Comparison of ENCODE assay signal across 7 cellular contexts in genomic region chr17:2337811-2338657, GRCh38. TPM values are rescaled to one million over a fixed set of nuclear protein-coding genes. Genes with fewer than 3 reads are reported as not detected.
DNase-seq lines count a peak whose midpoint lies in the region; ATAC-seq, FAIRE-seq and TF ChIP-seq lines count a peak whose summit lies in the region.

No MANE protein-coding gene starts in this region.

- no peak for TF ChIP-seq POLR2A in GM12878 (IDR thresholded peaks at IDR 0.05; ENCODE audit: low read depth, low read length)
- TF ChIP-seq POLR2A in sigmoid colon (IDR thresholded peaks at IDR 0.05): no peak

- peaks cover 5% of the 10 kb centered on the region for H3K4me1 ChIP-seq in GM12878 (ENCODE audit: control insufficient read depth, insufficient read depth, low read length)
- peaks cover 0 to 33% (median 20%) of the 10 kb centered on the region in 4 donors for H3K4me1 ChIP-seq in sigmoid colon

- H3K27ac ChIP-seq in GM12878 (ENCODE audit: control insufficient read depth, insufficient read depth) (peak overlapping the region; percentile 54), sigmoid colon (peak overlapping the region; percentile 89 to 97 (median 93))

- SMC1A ChIA-PET in GM12878 (lab: Charles Lee; ENCODE audit: uncharacterized antibody, unreplicated experiment): no interaction called here

- H2AFZ ChIP-seq in GM12878 (ENCODE audit: control insufficient read depth, low read depth, low read length): peak overlapping the region; percentile 61

- RAD21 ChIA-PET in GM12878 (lab: Charles Lee; ENCODE audit: unreplicated experiment): interaction anchor here (0.7 to 2.6 kb wide), 8 partner anchors 15 to 283 kb away, joined by 3 to 11 read pairs (median 4); partner anchors contain the start of genes HIC1, SMG6 and SRR

- H3K4me1 Mint-ChIP-seq in T-helper 1 cell treated with Interleukin-12 subunit alpha and Interleukin-12 subunit beta and Interleukin-4 antibody, amounts not matched to agents 30 μg/mL and 1 μg/mL, for 36 hours (ENCODE audit: low read depth): peaks cover 21% of the 10 kb centered on the region

- in situ Hi-C loops in GM13976 (cut with MboI; ENCODE audit: low sequenced_read_pairs, unreplicated experiment): no loop called here
- in situ Hi-C loops in GM12878 (cut with MboI): no loop called here

- peak overlapping the region; percentile 90 for H3K9ac ChIP-seq in GM12878 (ENCODE audit: control insufficient read depth, insufficient read depth, low read length)

- H3K9me3 Mint-ChIP-seq in T-helper 1 cell treated with Interleukin-12 subunit alpha and Interleukin-12 subunit beta and Interleukin-4 antibody, amounts not matched to agents 30 μg/mL and 1 μg/mL, for 36 hours: no peaks in the 10 kb centered on the region

- no peaks in the 10 kb centered on the region for H4K20me1 ChIP-seq in GM12878 (ENCODE audit: control insufficient read depth, insufficient read depth)

- peaks cover 4% of the 10 kb centered on the region for H3K36me3 Mint-ChIP-seq in T-helper 1 cell treated with Interleukin-12 subunit alpha and Interleukin-12 subunit beta and Interleukin-4 antibody, amounts not matched to agents 30 μg/mL and 1 μg/mL, for 36 hours (ENCODE audit: low read depth)

- H3K79me2 ChIP-seq in GM12878 (ENCODE audit: control insufficient read depth, insufficient read depth, low read length): peaks cover 44% of the 10 kb centered on the region

- no peak for TF ChIP-seq RAD21 in GM12878 (IDR thresholded peaks at IDR 0.05; ENCODE audit: insufficient read depth, low read depth, low read length)

- intact Hi-C loops in GM12878 (cut with micrococcal nuclease; ENCODE audit: unreplicated experiment): loop anchor here (2.0 to 5.0 kb wide), 2 partner anchors 71 to 286 kb away; no protein-coding TSS in a partner anchor
- intact Hi-C loops in sigmoid colon (cut with DNase I): loop anchor here (2.0 to 10.0 kb wide), 2 partner anchors 35 to 77 kb away; partner anchors contain the start of genes SMG6 and SRR

- H3K9me3 ChIP-seq in GM12878 (replicated peaks; ENCODE audit: control insufficient read depth, insufficient read depth, low read length) (no peaks in the 10 kb centered on the region), sigmoid colon (no peaks in the 10 kb centered on the region)

- H3K27me3 ChIP-seq in GM12878 (replicated peaks in 1 of 2; ENCODE audit: control insufficient read depth in 2 of 2, insufficient read depth in 2 of 2, low read length in 1 of 2) (no peaks in the 10 kb centered on the region), sigmoid colon (no peaks in the 10 kb centered on the region)

- H3K36me3 ChIP-seq in GM12878 (ENCODE audit: control insufficient read depth in 2 of 2, insufficient read depth in 2 of 2, low read length in 1 of 2) (peaks cover 3 to 15% of the 10 kb centered on the region in 2 experiments; a peak in 3 of 4 replicates), sigmoid colon (peaks cover 4 to 29% (median 18%) of the 10 kb centered on the region in 4 donors)

- no TSS peak for BruUV-seq in GM12878 (replicated peaks; lab: Mats Ljungman, UMichigan)

- H3K27me3 Mint-ChIP-seq in T-helper 1 cell treated with Interleukin-12 subunit alpha and Interleukin-12 subunit beta and Interleukin-4 antibody, amounts not matched to agents 30 μg/mL and 1 μg/mL, for 36 hours (ENCODE audit: low read depth): no peaks in the 10 kb centered on the region

- no peak for FAIRE-seq in GM12878 (lab: Jason Lieb, UNC)

- H3K4me3 Mint-ChIP-seq in T-helper 1 cell treated with Interleukin-12 subunit alpha and Interleukin-12 subunit beta and Interleukin-4 antibody, amounts not matched to agents 30 μg/mL and 1 μg/mL, for 36 hours: peak overlapping the region; percentile 67

- 8% methylated on average over 27 of the region's 60 CpGs for WGBS in GM12878 (ENCODE audit: insufficient coverage, insufficient replicate concordance, low lambda C conversion rate, missing lambda C conversion rate)
- WGBS in sigmoid colon, 2 donors: 2 to 4% methylated on average over 60 of the region's 60 CpGs

- peak overlapping the region; percentile 66 for H3K4me2 ChIP-seq in GM12878 (ENCODE audit: control insufficient read depth, insufficient read depth)

- H3K4me3 ChIP-seq in GM12878: peak overlapping the region; percentile 53
- H3K4me3 ChIP-seq in iPS-11a (ENCODE audit: low read depth, low read length): peak overlapping the region; percentile 99
- peak overlapping the region; percentile 66 to 100 (median 96) for H3K4me3 ChIP-seq in sigmoid colon

- no peak for TF ChIP-seq CTCF in GM13976 (IDR thresholded peaks at IDR 0.05; ENCODE audit: borderline replicate concordance, control extremely low read depth, extremely low read depth, insufficient read depth, missing control alignments)
- no peak for TF ChIP-seq CTCF in GM12878 (IDR thresholded peaks at IDR 0.05 in 2 of 3, conservative IDR thresholded peaks at IDR 0.05 in 1 of 3; ENCODE audit: control insufficient read depth in 2 of 3, extremely low read depth in 1 of 3, insufficient read depth in 1 of 3, low read depth in 3 of 3, low read length in 3 of 3)
- no peak for TF ChIP-seq CTCF in sigmoid colon (IDR thresholded peaks at IDR 0.05)

- POLR2A ChIA-PET in GM12878 (lab: Charles Lee): interaction anchor here (0.5 to 2.5 kb wide), 5 partner anchors 35 to 621 kb away, joined by 3 to 10 read pairs (median 4); no protein-coding TSS in a partner anchor

- ATAC-seq in HG03521 (IDR thresholded peaks at IDR 0.05; ENCODE audit: unreplicated experiment) (peak; percentile 32), GM12878 (peak; percentile 49), GM21528 (IDR thresholded peaks at IDR 0.05; ENCODE audit: low FRiP score, unreplicated experiment) (no peak)

- TF ChIP-seq EP300 in GM12878 (IDR thresholded peaks at IDR 0.05; ENCODE audit: borderline replicate concordance in 1 of 2, control insufficient read depth in 1 of 2, low read depth in 2 of 2, low read length in 2 of 2) (no peak), sigmoid colon (IDR thresholded peaks at IDR 0.05) (no peak)

- CTCF ChIA-PET in GM12878 (lab: Yijun Ruan, JAX): interaction anchor here (1.0 to 3.1 kb wide), 5 partner anchors 15 to 285 kb away, joined by 3 to 13 read pairs (median 3); no protein-coding TSS in a partner anchor

- H3K27ac Mint-ChIP-seq in T-helper 1 cell treated with Interleukin-12 subunit alpha and Interleukin-12 subunit beta and Interleukin-4 antibody, amounts not matched to agents 30 μg/mL and 1 μg/mL, for 36 hours: peak overlapping the region; percentile 62

- DNase-seq in GM13976 (ENCODE audit: low spot score) (peak; percentile 79), GM12878 (ENCODE audit: low read depth, low spot score) (no peak), sigmoid colon (peak; percentile 83)

RNA-seq across cellular contexts. Expression of gene SGSM2, which starts 0.7 kb away (rescaled TPM):
- 150 and 163 TPM in 2 replicates for total RNA-seq in GM12878 (2013; cell fraction: nucleolus; rRNA removed)
- 19.8 and 25.3 TPM in 2 replicates for total RNA-seq in GM12878 (2014; rRNA removed)
- total RNA-seq in GM12878 (2014; rRNA removed; fragmentation: Illumina TruSeq; extraction: Trizol): 13.5 and 14.9 TPM in 2 replicates
- 32.0 and 37.3 TPM in 2 replicates for total RNA-seq in GM12878 (2021)
- 30.9 TPM for polyA plus RNA-seq in GM12878 (2011; ENCODE audit: low read depth)
- 18.1 and 27.9 TPM in 2 replicates for polyA plus RNA-seq in GM12878 (2011; rRNA removed)
- 42.1 and 52.0 TPM in 2 replicates for polyA plus RNA-seq in GM12878 (2011; cell fraction: cytosol; rRNA removed)
- 296 and 299 TPM in 2 replicates for polyA plus RNA-seq in GM12878 (2011; cell fraction: nucleus; rRNA removed)
- 47.6 and 54.4 TPM in 2 replicates for polyA plus RNA-seq in GM12878 (2012)
- 8.8 and 20.8 TPM in 2 replicates for polyA plus RNA-seq in GM12878 (2014; fragmentation: Illumina TruSeq; extraction: Trizol)
- 1 to 10 TPM in 1 of 2 experiments, under 1 TPM in 1; 0.50 to 1.6 TPM for polyA plus RNA-seq in GM12878 (2014; fragmentation: Nextera tagmentation; extraction: Ambion mirVana)
- 50.9 and 59.0 TPM in 2 replicates for polyA plus RNA-seq in GM12878 (2014; rRNA removed)
- 10 to 100 TPM in 1 of 2 experiments, 1 to 10 TPM in 1; 7.2 to 16.1 TPM for polyA plus RNA-seq in GM12878 (2016; fragmentation: Nextera tagmentation; extraction: Ambion mirVana)
- polyA minus RNA-seq in GM12878 (2011; rRNA and poly(A)+ RNA removed): 16.1 and 26.5 TPM in 2 replicates
- polyA minus RNA-seq in GM12878 (2011; cell fraction: cytosol; rRNA and poly(A)+ RNA removed): 7.8 and 10.8 TPM in 2 replicates
- polyA minus RNA-seq in GM12878 (2011; cell fraction: nucleus; rRNA and poly(A)+ RNA removed): 28.8 and 32.2 TPM in 2 replicates
- total RNA-seq in sigmoid colon: 10 to 100 TPM; 25.5 to 79.8 (median 54.9) TPM
- 10 to 100 TPM in 2 of 3 donors, 1 to 10 TPM in 1; 6.2 to 43.9 (median 12.0) TPM for polyA plus RNA-seq in sigmoid colon

RNA-seq across cellular contexts. Expression of gene TSR1, which starts 1.8 kb away (rescaled TPM):
- 85.7 and 95.6 TPM in 2 replicates for total RNA-seq in GM12878 (2013; cell fraction: nucleolus; rRNA removed)
- 54.1 and 56.1 TPM in 2 replicates for total RNA-seq in GM12878 (2014; rRNA removed)
- 40.3 and 43.8 TPM in 2 replicates for total RNA-seq in GM12878 (2014; rRNA removed; fragmentation: Illumina TruSeq; extraction: Trizol)
- total RNA-seq in GM12878 (2021): 45.5 and 50.0 TPM in 2 replicates
- 28.5 TPM for polyA plus RNA-seq in GM12878 (2011; ENCODE audit: low read depth)
- polyA plus RNA-seq in GM12878 (2011; rRNA removed): 9.6 and 17.0 TPM in 2 replicates
- 18.1 and 18.7 TPM in 2 replicates for polyA plus RNA-seq in GM12878 (2011; cell fraction: cytosol; rRNA removed)
- polyA plus RNA-seq in GM12878 (2011; cell fraction: nucleus; rRNA removed): 28.0 and 37.2 TPM in 2 replicates
- 31.6 and 36.2 TPM in 2 replicates for polyA plus RNA-seq in GM12878 (2012)
- 51.0 and 56.5 TPM in 2 replicates for polyA plus RNA-seq in GM12878 (2014; fragmentation: Illumina TruSeq; extraction: Trizol)
- polyA plus RNA-seq in GM12878 (2014; fragmentation: Nextera tagmentation; extraction: Ambion mirVana): 10 to 100 TPM; 14.7 to 21.9 TPM
- 35.5 and 41.6 TPM in 2 replicates for polyA plus RNA-seq in GM12878 (2014; rRNA removed)
- polyA plus RNA-seq in GM12878 (2016; fragmentation: Nextera tagmentation; extraction: Ambion mirVana): 100 to 1,000 TPM in 1 of 2 experiments, 10 to 100 TPM in 1; 98.5 to 100 TPM
- polyA minus RNA-seq in GM12878 (2011; rRNA and poly(A)+ RNA removed): 18.0 and 22.7 TPM in 2 replicates
- 11.0 and 26.6 TPM in 2 replicates for polyA minus RNA-seq in GM12878 (2011; cell fraction: cytosol; rRNA and poly(A)+ RNA removed)
- 32.3 and 51.6 TPM in 2 replicates for polyA minus RNA-seq in GM12878 (2011; cell fraction: nucleus; rRNA and poly(A)+ RNA removed)
- total RNA-seq in sigmoid colon: 10 to 100 TPM; 21.9 to 56.3 (median 38.0) TPM
- polyA plus RNA-seq in sigmoid colon: 10 to 100 TPM in 1 of 3 donors, 1 to 10 TPM in 2; 6.7 to 16.6 (median 9.0) TPM

RNA-seq across cellular contexts. Expression of gene SRR, which starts 34.3 kb away (rescaled TPM):
- 2.7 and 7.6 TPM in 2 replicates for total RNA-seq in GM12878 (2013; cell fraction: nucleolus; rRNA removed)
- total RNA-seq in GM12878 (2014; rRNA removed) (16.1 and 23.7 TPM in 2 replicates), GM12878 (2014; rRNA removed; fragmentation: Illumina TruSeq; extraction: Trizol) (12.4 and 13.5 TPM in 2 replicates), GM12878 (2021) (19.3 and 20.7 TPM in 2 replicates), sigmoid colon (10 to 100 TPM in 3 of 4 donors, 1 to 10 TPM in 1; 10.0 to 27.8 (median 13.9) TPM)
- polyA plus RNA-seq in GM12878 (2011; ENCODE audit: low read depth): 14.1 TPM
- polyA plus RNA-seq in GM12878 (2011; rRNA removed) (11.7 TPM in 2 replicates), GM12878 (2014; fragmentation: Illumina TruSeq; extraction: Trizol) (14.9 and 18.5 TPM in 2 replicates), GM12878 (2014; fragmentation: Nextera tagmentation; extraction: Ambion mirVana) (10 to 100 TPM; 21.1 to 33.9 TPM), GM12878 (2014; rRNA removed) (15.2 and 17.5 TPM in 2 replicates), GM12878 (2016; fragmentation: Nextera tagmentation; extraction: Ambion mirVana) (10 to 100 TPM; 25.8 to 30.5 TPM), sigmoid colon (1 to 10 TPM; 2.4 to 8.7 (median 5.3) TPM)
- polyA plus RNA-seq in GM12878 (2011; cell fraction: cytosol; rRNA removed): 4.6 and 8.8 TPM in 2 replicates
- 3.0 and 3.1 TPM in 2 replicates for polyA plus RNA-seq in GM12878 (2011; cell fraction: nucleus; rRNA removed)
- polyA plus RNA-seq in GM12878 (2012): 8.0 and 13.7 TPM in 2 replicates
- 5.8 and 11.1 TPM in 2 replicates for polyA minus RNA-seq in GM12878 (2011; rRNA and poly(A)+ RNA removed)
- polyA minus RNA-seq in GM12878 (2011; cell fraction: cytosol; rRNA and poly(A)+ RNA removed): 2.8 and 7.9 TPM in 2 replicates
- 0.67 and 2.8 TPM in 2 replicates for polyA minus RNA-seq in GM12878 (2011; cell fraction: nucleus; rRNA and poly(A)+ RNA removed)

RNA-seq across cellular contexts. Expression of gene SMG6, which starts 34.4 kb away (rescaled TPM):
- total RNA-seq in GM12878 (2013; cell fraction: nucleolus; rRNA removed): 87.7 and 93.3 TPM in 2 replicates
- total RNA-seq in GM12878 (2014; rRNA removed) (16.4 and 16.7 TPM in 2 replicates), GM12878 (2014; rRNA removed; fragmentation: Illumina TruSeq; extraction: Trizol) (9.3 and 11.7 TPM in 2 replicates), GM12878 (2021) (28.7 and 30.3 TPM in 2 replicates), sigmoid colon (10 to 100 TPM; 21.4 to 38.8 (median 25.7) TPM)
- polyA plus RNA-seq in GM12878 (2011; ENCODE audit: low read depth): 19.8 TPM
- polyA plus RNA-seq in GM12878 (2011; rRNA removed) (20.1 and 27.2 TPM in 2 replicates), GM12878 (2014; fragmentation: Illumina TruSeq; extraction: Trizol) (16.2 and 21.4 TPM in 2 replicates), GM12878 (2014; fragmentation: Nextera tagmentation; extraction: Ambion mirVana) (under 1 TPM; 0.58 to 0.64 TPM), GM12878 (2014; rRNA removed) (11.2 and 12.9 TPM in 2 replicates), GM12878 (2016; fragmentation: Nextera tagmentation; extraction: Ambion mirVana) (10 to 100 TPM; 15.4 to 16.0 TPM), sigmoid colon (10 to 100 TPM; 11.1 to 23.9 (median 20.4) TPM)
- polyA plus RNA-seq in GM12878 (2011; cell fraction: cytosol; rRNA removed): 43.8 and 72.2 TPM in 2 replicates
- polyA plus RNA-seq in GM12878 (2011; cell fraction: nucleus; rRNA removed): 67.9 and 71.8 TPM in 2 replicates
- 17.5 and 19.5 TPM in 2 replicates for polyA plus RNA-seq in GM12878 (2012)
- polyA minus RNA-seq in GM12878 (2011; rRNA and poly(A)+ RNA removed): 42.9 and 101 TPM in 2 replicates
- 19.6 and 23.3 TPM in 2 replicates for polyA minus RNA-seq in GM12878 (2011; cell fraction: cytosol; rRNA and poly(A)+ RNA removed)
- 45.8 and 69.4 TPM in 2 replicates for polyA minus RNA-seq in GM12878 (2011; cell fraction: nucleus; rRNA and poly(A)+ RNA removed)
